In genomic region chr6:37500904-37501303, GRCh38 we compare ENCODE assay signal across 8 cellular contexts. TPM values are rescaled to one million over a fixed set of nuclear protein-coding genes. Genes with fewer than 3 reads are reported as not detected.
A peak's percentile ranks its signal among the peaks of the same experiment; 100 is the strongest.
DNase-seq lines count a peak whose midpoint lies in the region; ATAC-seq, FAIRE-seq and TF ChIP-seq lines count a peak whose summit lies in the region.
"Not testable (repeated sequence)": the region's sequence is repeated elsewhere in the genome, so short reads cannot be mapped to it uniquely, and the experiment has no call there.

No MANE protein-coding gene starts in this region.

- WGBS in A549 (ENCODE audit: missing lambda C conversion rate): 97% methylated on average over 6 of the region's 6 CpGs
- WGBS in GM23248 (ENCODE audit: low coverage in 1 of 2, low lambda C conversion rate in 2 of 2, missing lambda C conversion rate in 2 of 2), 2 experiments: 95 to 97% methylated on average over 6 of the region's 6 CpGs
- 100% methylated on average over 6 of the region's 6 CpGs for WGBS in HepG2 (ENCODE audit: low lambda C conversion rate)
- WGBS in neuronal stem cell (ENCODE audit: extremely low coverage in 2 of 2, insufficient read length in 2 of 2, insufficient replicate concordance in 1 of 2), 2 donors: no CpG with 5 or more reads among the region's 6 CpGs

- not testable (repeated sequence) for H3K4me2 ChIP-seq in A549; GM23248 (ENCODE audit: unreplicated experiment); SU-DHL-6 (ENCODE audit: low read depth, low read length, poor library complexity, severe bottlenecking); HepG2 (ENCODE audit: low read depth, low read length); neuronal stem cell (ENCODE audit: insufficient read depth, low read length, poor library complexity, severe bottlenecking)

- CTCF ChIA-PET in A549 (lab: Yijun Ruan, JAX): interaction anchor here (1.2 to 1.7 kb wide), 5 partner anchors 16 to 191 kb away, joined by 3 to 6 read pairs (median 4); no protein-coding TSS in a partner anchor
- CTCF ChIA-PET in HepG2 (lab: Yijun Ruan, JAX; ENCODE audit: low intra/inter-chr PET ratio, low total read pairs): not testable (repeated sequence)

- not testable (repeated sequence) for H3F3A ChIP-seq in GM23248 (ENCODE audit: insufficient read depth); SU-DHL-6 (ENCODE audit: insufficient read depth)

- not testable (repeated sequence) for H2AK5ac ChIP-seq in neuronal stem cell (ENCODE audit: low read depth, low read length)

- TF ChIP-seq RAD21 in A549 (conservative IDR thresholded peaks at IDR 0.05 in 1 of 2, IDR thresholded peaks at IDR 0.05 in 1 of 2); HepG2 (CRISPR knock-in tag; IDR thresholded peaks at IDR 0.05): not testable (repeated sequence)

- H3K4me3 Mint-ChIP-seq in activated CD4-positive, alpha-beta T cell treated with anti-CD3 and anti-CD28 coated beads, Interleukin-2, amount 10 ng/mL, durations not matched to agents 24 days and 14 days; activated naive CD8-positive, alpha-beta T cell treated with anti-CD3 and anti-CD28 coated beads for 36 hours: not testable (repeated sequence)
- peak overlapping the region; percentile 6 for H3K4me3 Mint-ChIP-seq in activated T-helper 1 cell treated with anti-CD3 and anti-CD28 coated beads, Interleukin-12 subunit alpha, Interleukin-12 subunit beta, Interleukin-2, Interleukin-4 antibody, amounts not matched to agents 30 ng/mL and 10 ng/mL and 1 ng/mL, durations not matched to agents 14 hours and 24 hours and 36 hours

- H3K4me3 ChIP-seq in A549; GM23248; SU-DHL-6 (ENCODE audit: insufficient read depth, low read length, poor library complexity, severe bottlenecking); HepG2 (replicated peaks in 1 of 3; ENCODE audit: insufficient read depth in 1 of 3, low read depth in 2 of 3, low read length in 3 of 3); neuronal stem cell (ENCODE audit: low read length in 2 of 2): not testable (repeated sequence)

- H3K36me3 ChIP-seq in GM23248 (ENCODE audit: low read depth); SU-DHL-6 (ENCODE audit: low read length); HepG2 (replicated peaks in 1 of 2; ENCODE audit: control insufficient read depth in 1 of 2, insufficient read depth in 2 of 2, low read length in 2 of 2); neuronal stem cell (replicated peaks in 1 of 2; ENCODE audit: control insufficient read depth in 2 of 2, insufficient read depth in 2 of 2, low read length in 2 of 2): not testable (repeated sequence)

- not testable (repeated sequence) for H3K9ac ChIP-seq in GM23248; SU-DHL-6 (ENCODE audit: low read length); HepG2 (ENCODE audit: insufficient read depth, low read depth, low read length); neuronal stem cell (ENCODE audit: low read depth, low read length, poor library complexity)

- H2AFZ ChIP-seq in GM23248: 0 out of 2 replicates have a peak overlapping the region, but pooled peaks have one; percentile 96
- peak overlapping the region; percentile 87 for H2AFZ ChIP-seq in SU-DHL-6 (ENCODE audit: low read depth, low read length, severe bottlenecking)
- H2AFZ ChIP-seq in HepG2 (ENCODE audit: low read length): not testable (repeated sequence)
- peak overlapping the region; percentile 89 for H2AFZ ChIP-seq in neuronal stem cell (ENCODE audit: low read length)

- not testable (repeated sequence) for ATAC-seq in A549, HepG2

- not testable (repeated sequence) for H3K4ac ChIP-seq in neuronal stem cell (ENCODE audit: low read length)

- not testable (repeated sequence) for H2BK120ac ChIP-seq in neuronal stem cell (ENCODE audit: low read depth, low read length)

- not testable (repeated sequence) for H3K79me1 ChIP-seq in neuronal stem cell (ENCODE audit: low read depth, low read length)

- not testable (repeated sequence) for DNase-seq in A549 (ENCODE audit: low read depth in 1 of 2, low spot score in 1 of 2); GM23248; activated CD4-positive, alpha-beta T cell treated with anti-CD3 and anti-CD28 coated beads, Interleukin-2, amount 10 ng/mL, durations not matched to agents 24 days and 14 days; activated T-helper 1 cell treated with anti-CD3 and anti-CD28 coated beads, Interleukin-12 subunit alpha, Interleukin-12 subunit beta, Interleukin-2, Interleukin-4 antibody, amounts not matched to agents 30 ng/mL and 10 ng/mL and 1 ng/mL, durations not matched to agents 14 hours and 24 hours and 36 hours (ENCODE audit: low spot score); activated naive CD8-positive, alpha-beta T cell treated with anti-CD3 and anti-CD28 coated beads for 36 hours; HepG2 (ENCODE audit: low spot score); neuronal stem cell (ENCODE audit: low spot score)

- intact Hi-C loops in activated CD4-positive, alpha-beta T cell treated with anti-CD3 and anti-CD28 coated beads, Interleukin-2, amount 10 ng/mL, durations not matched to agents 24 days and 14 days (cut with micrococcal nuclease); activated T-helper 1 cell treated with anti-CD3 and anti-CD28 coated beads, Interleukin-12 subunit alpha, Interleukin-12 subunit beta, Interleukin-2, Interleukin-4 antibody, amounts not matched to agents 30 ng/mL and 10 ng/mL and 1 ng/mL, durations not matched to agents 14 hours and 24 hours and 36 hours (cut with micrococcal nuclease); HepG2 (cut with micrococcal nuclease; ENCODE audit: unreplicated experiment): not testable (repeated sequence)

- H3K27me3 ChIP-seq in GM23248 (replicated peaks; ENCODE audit: insufficient read depth); SU-DHL-6 (ENCODE audit: low read length); HepG2 (ENCODE audit: control insufficient read depth in 1 of 2, insufficient read depth in 2 of 2, low read length in 2 of 2); neuronal stem cell (ENCODE audit: control insufficient read depth in 3 of 3, insufficient read depth in 3 of 3, low read depth in 1 of 3, low read length in 3 of 3): not testable (repeated sequence)

- not testable (repeated sequence) for H4K20me1 ChIP-seq in GM23248 (ENCODE audit: insufficient read depth); SU-DHL-6 (ENCODE audit: low read depth, low read length); HepG2 (ENCODE audit: insufficient read depth, low read length)

- H4K8ac ChIP-seq in neuronal stem cell (ENCODE audit: low read depth, low read length): not testable (repeated sequence)

- not testable (repeated sequence) for H2BK12ac ChIP-seq in neuronal stem cell (ENCODE audit: low read length)

- not testable (repeated sequence) for H3K27ac ChIP-seq in A549; GM23248; SU-DHL-6 (ENCODE audit: low read depth, low read length); HepG2 (ENCODE audit: extremely low read length, insufficient read depth, low read length); neuronal stem cell (replicated peaks; ENCODE audit: low read length)

- not testable (repeated sequence) for H2BK5ac ChIP-seq in neuronal stem cell (ENCODE audit: low read length)

- POLR2A ChIA-PET in A549 (lab: Yijun Ruan, JAX): not testable (repeated sequence)
- POLR2A ChIA-PET in HepG2 (lab: Yijun Ruan, JAX): interaction anchor here (1.0 kb wide), 1 partner anchor 9 kb away, joined by 3 read pairs; no protein-coding TSS in a partner anchor

- H3K9me2 ChIP-seq in GM23248 (ENCODE audit: insufficient read depth); SU-DHL-6 (replicated peaks; ENCODE audit: insufficient read depth, low read length): not testable (repeated sequence)

- H3K14ac ChIP-seq in neuronal stem cell (ENCODE audit: low read length): not testable (repeated sequence)

- not testable (repeated sequence) for H3K23ac ChIP-seq in neuronal stem cell (ENCODE audit: low read depth, low read length, poor library complexity)

- not testable (repeated sequence) for H3K9me3 Mint-ChIP-seq in activated CD4-positive, alpha-beta T cell treated with anti-CD3 and anti-CD28 coated beads, Interleukin-2, amount 10 ng/mL, durations not matched to agents 24 days and 14 days; activated T-helper 1 cell treated with anti-CD3 and anti-CD28 coated beads, Interleukin-12 subunit alpha, Interleukin-12 subunit beta, Interleukin-2, Interleukin-4 antibody, amounts not matched to agents 30 ng/mL and 10 ng/mL and 1 ng/mL, durations not matched to agents 14 hours and 24 hours and 36 hours; activated naive CD8-positive, alpha-beta T cell treated with anti-CD3 and anti-CD28 coated beads for 36 hours

- not testable (repeated sequence) for H3K4me1 ChIP-seq in A549; GM23248 (ENCODE audit: insufficient read depth); neuronal stem cell (ENCODE audit: control insufficient read depth in 2 of 2, insufficient read depth in 1 of 2, low read depth in 1 of 2, low read length in 2 of 2)
- H3K4me1 ChIP-seq in HepG2 (ENCODE audit: insufficient read depth, low read length): peaks cover 36% of the 10 kb centered on the region

- H2BK15ac ChIP-seq in neuronal stem cell (ENCODE audit: low read length): not testable (repeated sequence)

- peak overlapping the region; percentile 25 for H3K27ac Mint-ChIP-seq in activated CD4-positive, alpha-beta T cell treated with anti-CD3 and anti-CD28 coated beads, Interleukin-2, amount 10 ng/mL, durations not matched to agents 24 days and 14 days
- peak overlapping the region; percentile 20 for H3K27ac Mint-ChIP-seq in activated T-helper 1 cell treated with anti-CD3 and anti-CD28 coated beads, Interleukin-12 subunit alpha, Interleukin-12 subunit beta, Interleukin-2, Interleukin-4 antibody, amounts not matched to agents 30 ng/mL and 10 ng/mL and 1 ng/mL, durations not matched to agents 14 hours and 24 hours and 36 hours
- H3K27ac Mint-ChIP-seq in activated naive CD8-positive, alpha-beta T cell treated with anti-CD3 and anti-CD28 coated beads for 36 hours: peak overlapping the region; percentile 59

- not testable (repeated sequence) for BruUV-seq in HepG2 (replicated peaks; lab: Mats Ljungman, UMichigan)

- peaks cover 59% of the 10 kb centered on the region for H3K4me1 Mint-ChIP-seq in activated CD4-positive, alpha-beta T cell treated with anti-CD3 and anti-CD28 coated beads, Interleukin-2, amount 10 ng/mL, durations not matched to agents 24 days and 14 days
- H3K4me1 Mint-ChIP-seq in activated T-helper 1 cell treated with anti-CD3 and anti-CD28 coated beads, Interleukin-12 subunit alpha, Interleukin-12 subunit beta, Interleukin-2, Interleukin-4 antibody, amounts not matched to agents 30 ng/mL and 10 ng/mL and 1 ng/mL, durations not matched to agents 14 hours and 24 hours and 36 hours (ENCODE audit: low read depth): peaks cover 72% of the 10 kb centered on the region
- H3K4me1 Mint-ChIP-seq in activated naive CD8-positive, alpha-beta T cell treated with anti-CD3 and anti-CD28 coated beads for 36 hours: peaks cover 83% of the 10 kb centered on the region

- not testable (repeated sequence) for H3K27me3 Mint-ChIP-seq in activated CD4-positive, alpha-beta T cell treated with anti-CD3 and anti-CD28 coated beads, Interleukin-2, amount 10 ng/mL, durations not matched to agents 24 days and 14 days; activated T-helper 1 cell treated with anti-CD3 and anti-CD28 coated beads, Interleukin-12 subunit alpha, Interleukin-12 subunit beta, Interleukin-2, Interleukin-4 antibody, amounts not matched to agents 30 ng/mL and 10 ng/mL and 1 ng/mL, durations not matched to agents 14 hours and 24 hours and 36 hours (ENCODE audit: insufficient read depth); activated naive CD8-positive, alpha-beta T cell treated with anti-CD3 and anti-CD28 coated beads for 36 hours

- not testable (repeated sequence) for H3K18ac ChIP-seq in neuronal stem cell (ENCODE audit: low read length)

- not testable (repeated sequence) for TF ChIP-seq EP300 in A549 (IDR thresholded peaks at IDR 0.05); HepG2 (IDR thresholded peaks at IDR 0.05; ENCODE audit: low read depth in 2 of 2, low read length in 2 of 2); HepG2 (CRISPR knock-in tag; IDR thresholded peaks at IDR 0.05; ENCODE audit: borderline replicate concordance)

- in situ Hi-C loops in GM23248 (cut with MboI); HepG2 (cut with HindIII; ENCODE audit: extremely low pct_ligation_motif_present, low pct_unique_long_range_greater_than_20kb): not testable (repeated sequence)

- not testable (repeated sequence) for FAIRE-seq in A549 (lab: Jason Lieb, UNC); HepG2 (lab: Jason Lieb, UNC)

- H3K79me2 ChIP-seq in GM23248 (ENCODE audit: insufficient read depth); HepG2 (ENCODE audit: insufficient read depth, low read length): not testable (repeated sequence)
- H3K79me2 ChIP-seq in SU-DHL-6 (ENCODE audit: insufficient read depth, low read length): peaks cover 36% of the 10 kb centered on the region

- not testable (repeated sequence) for H3K9me3 ChIP-seq in A549; GM23248 (ENCODE audit: low read depth); SU-DHL-6 (ENCODE audit: insufficient read depth, low read length); HepG2 (ENCODE audit: low read length); neuronal stem cell (replicated peaks in 1 of 2; ENCODE audit: control insufficient read depth in 2 of 2, insufficient read depth in 1 of 2, low read depth in 1 of 2, low read length in 2 of 2)

- TF ChIP-seq CTCF in A549 (IDR thresholded peaks at IDR 0.05); SU-DHL-6 (IDR thresholded peaks at IDR 0.05; ENCODE audit: insufficient read depth, low read length, poor library complexity, severe bottlenecking); HepG2 (CRISPR knock-in tag; IDR thresholded peaks at IDR 0.05): not testable (repeated sequence)

- TF ChIP-seq POLR2A in A549 (IDR thresholded peaks at IDR 0.05; ENCODE audit: low read length); HepG2 (IDR thresholded peaks at IDR 0.05; ENCODE audit: insufficient read depth in 1 of 2, low read depth in 2 of 2, low read length in 2 of 2): not testable (repeated sequence)

- not testable (repeated sequence) for H4K91ac ChIP-seq in neuronal stem cell (ENCODE audit: low read depth, low read length, poor library complexity)

- H3K36me3 Mint-ChIP-seq in activated CD4-positive, alpha-beta T cell treated with anti-CD3 and anti-CD28 coated beads, Interleukin-2, amount 10 ng/mL, durations not matched to agents 24 days and 14 days (ENCODE audit: low read depth); activated naive CD8-positive, alpha-beta T cell treated with anti-CD3 and anti-CD28 coated beads for 36 hours: not testable (repeated sequence)
- peaks cover 11% of the 10 kb centered on the region for H3K36me3 Mint-ChIP-seq in activated T-helper 1 cell treated with anti-CD3 and anti-CD28 coated beads, Interleukin-12 subunit alpha, Interleukin-12 subunit beta, Interleukin-2, Interleukin-4 antibody, amounts not matched to agents 30 ng/mL and 10 ng/mL and 1 ng/mL, durations not matched to agents 14 hours and 24 hours and 36 hours (ENCODE audit: low read depth)

RNA-seq across cellular contexts. Expression of gene CCDC167, which starts 1.2 kb away (rescaled TPM):
- polyA plus RNA-seq in A549 (2011; rRNA removed): 35.1 and 48.2 TPM in 2 replicates
- 58.1 and 76.0 TPM in 2 replicates for polyA plus RNA-seq in A549 (2012; cell fraction: cytosol; rRNA removed)
- polyA plus RNA-seq in A549 (2012; cell fraction: nucleus; rRNA removed): 41.1 and 64.1 TPM in 2 replicates
- polyA plus RNA-seq in A549 (2017; fragmentation: RNase III; extraction: RNeasy Plus Mini Kit Qiagen cat#74134 plus additional on column Dnase treatment): 37.5 to 41.9 TPM (median 39.1 TPM) in 3 replicates
- polyA minus RNA-seq in A549 (2011; rRNA and poly(A)+ RNA removed): 14.0 TPM in 2 replicates
- total RNA-seq in GM23248 (2014; rRNA removed; shearing (Covaris generic)): 35.8 and 41.2 TPM in 2 replicates
- 48.1 and 51.0 TPM in 2 replicates for polyA plus RNA-seq in GM23248 (2016; fragmentation: Nextera tagmentation; extraction: Ambion mirVana)
- 59.1 and 62.4 TPM in 2 replicates for total RNA-seq in activated CD4-positive, alpha-beta T cell treated with anti-CD3 and anti-CD28 coated beads, Interleukin-2, amount 10 ng/mL, durations not matched to agents 24 days and 14 days
- total RNA-seq in activated T-helper 1 cell treated with anti-CD3 and anti-CD28 coated beads, Interleukin-12 subunit alpha, Interleukin-12 subunit beta, Interleukin-2, Interleukin-4 antibody, amounts not matched to agents 30 ng/mL and 10 ng/mL and 1 ng/mL, durations not matched to agents 14 hours and 24 hours and 36 hours: 66.6 and 72.4 TPM in 2 replicates
- total RNA-seq in activated naive CD8-positive, alpha-beta T cell treated with anti-CD3 and anti-CD28 coated beads for 36 hours: 10 to 100 TPM; 50.0 to 51.0 TPM
- 66.8 and 72.4 TPM in 2 replicates for total RNA-seq in HepG2 (2016; rRNA removed; fragmentation: Illumina TruSeq; extraction: Trizol)
- total RNA-seq in HepG2 (2016; cell fraction: cytosol; rRNA removed; fragmentation: Illumina TruSeq; extraction: Trizol; ENCODE audit: low read depth): 41.5 and 58.5 TPM in 2 replicates
- 69.4 and 83.1 TPM in 2 replicates for total RNA-seq in HepG2 (2016; cell fraction: insoluble cytoplasmic fraction; rRNA removed; fragmentation: Illumina TruSeq; extraction: Trizol)
- 47.6 and 63.2 TPM in 2 replicates for total RNA-seq in HepG2 (2016; cell fraction: membrane; rRNA removed; fragmentation: Illumina TruSeq; extraction: Trizol)
- 23.1 and 27.7 TPM in 2 replicates for total RNA-seq in HepG2 (2016; cell fraction: nucleus; rRNA removed; fragmentation: Illumina TruSeq; extraction: Trizol)
- polyA plus RNA-seq in HepG2 (2011; rRNA removed): 44.0 and 48.4 TPM in 2 replicates
- polyA plus RNA-seq in HepG2 (2011; cell fraction: cytosol; rRNA removed): 65.1 and 68.9 TPM in 2 replicates
- 24.4 and 25.2 TPM in 2 replicates for polyA plus RNA-seq in HepG2 (2011; cell fraction: nucleus; rRNA removed)
- polyA plus RNA-seq in HepG2 (2012): 27.5 and 30.7 TPM in 2 replicates
- 56.9 and 82.2 TPM in 2 replicates for polyA plus RNA-seq in HepG2 (2016; cell fraction: cytosol; fragmentation: Illumina TruSeq; extraction: Trizol; ENCODE audit: low read depth)
- polyA plus RNA-seq in HepG2 (2016; cell fraction: insoluble cytoplasmic fraction; fragmentation: Illumina TruSeq; extraction: Trizol; ENCODE audit: low read depth): 94.3 and 99.6 TPM in 2 replicates
- 61.8 and 62.4 TPM in 2 replicates for polyA plus RNA-seq in HepG2 (2016; cell fraction: membrane; fragmentation: Illumina TruSeq; extraction: Trizol; ENCODE audit: low read depth)
- polyA plus RNA-seq in HepG2 (2016; cell fraction: nucleus; fragmentation: Illumina TruSeq; extraction: Trizol; ENCODE audit: insufficient read depth, low read depth): 51.1 and 54.5 TPM in 2 replicates
- 14.3 and 18.2 TPM in 2 replicates for polyA minus RNA-seq in HepG2 (2011; rRNA and poly(A)+ RNA removed; ENCODE audit: low replicate concordance)
- 6.4 and 11.3 TPM in 2 replicates for polyA minus RNA-seq in HepG2 (2011; cell fraction: cytosol; rRNA and poly(A)+ RNA removed)
- 6.3 and 11.4 TPM in 2 replicates for polyA minus RNA-seq in HepG2 (2011; cell fraction: nucleus; rRNA and poly(A)+ RNA removed)
- 113 TPM for polyA plus RNA-seq in neuronal stem cell (2013, experiment 1 of 2)
- 106 TPM for polyA plus RNA-seq in neuronal stem cell (2013, experiment 2 of 2)
